In genomic region chr16:8958344-8958808, GRCh38 we compare ENCODE assay signal across 8 cellular contexts. TPM values are rescaled to one million over a fixed set of nuclear protein-coding genes. Genes with fewer than 3 reads are reported as not detected.
DNase-seq lines count a peak whose midpoint lies in the region; ATAC-seq and TF ChIP-seq lines count a peak whose summit lies in the region.

No MANE protein-coding gene starts in this region.

- in situ Hi-C loops in astrocyte of the spinal cord (cut with HindIII; ENCODE audit: low sequenced_read_pairs): no loop called here

- DNase-seq in EH (ENCODE audit: low read depth) (peak; percentile 90), NB4 (ENCODE audit: low read depth) (peak; percentile 74), astrocyte of the spinal cord (ENCODE audit: low read depth, low spot score) (peak; percentile 42), NCI-H2029 (lab: John Stamatoyannopoulos, UW) (no peak), GF-D8 (lab: John Stamatoyannopoulos, UW) (no peak), NCI-H146 treated with DMSO at 0.1 percent for 48 hours (lab: John Stamatoyannopoulos, UW; ENCODE audit: unreplicated experiment) (no peak)

- peak overlapping the region; percentile 22 for H3K4me3 ChIP-seq in NB4 (ENCODE audit: low read depth, low read length)
- H3K4me3 ChIP-seq in astrocyte of the spinal cord (ENCODE audit: low read depth, low read length): no peak overlapping the region
- H3K4me3 ChIP-seq in mesodermal cell (ENCODE audit: extremely low read depth, insufficient read depth, low read length, poor library complexity, severe bottlenecking): no peak overlapping the region

- TF ChIP-seq POLR2A in NB4 (IDR thresholded peaks at IDR 0.05; ENCODE audit: extremely low read depth, insufficient read length): no peak

- no peak for ATAC-seq in GM21390 (IDR thresholded peaks at IDR 0.05; ENCODE audit: unreplicated experiment)

- WGBS in mesodermal cell (ENCODE audit: insufficient coverage in 2 of 2), 2 experiments: 55 to 63% methylated on average over 9 of the region's 9 CpGs

- H3K4me1 ChIP-seq in mesodermal cell (ENCODE audit: control insufficient read depth, insufficient read depth, low read length, poor library complexity, severe bottlenecking): peaks cover 47% of the 10 kb centered on the region

- TF ChIP-seq CTCF in NB4 (IDR thresholded peaks at IDR 0.05; ENCODE audit: low read depth, low read length) (no peak), astrocyte of the spinal cord (IDR thresholded peaks at IDR 0.05; ENCODE audit: low read depth, low read length) (no peak)

- no peaks in the 10 kb centered on the region for H3K36me3 ChIP-seq in mesodermal cell (ENCODE audit: control insufficient read depth, insufficient read depth, low read length)

- H3K27ac ChIP-seq in mesodermal cell (ENCODE audit: low read depth, low read length, severe bottlenecking): peak overlapping the region; percentile 36

- no peaks in the 10 kb centered on the region for H3K9me3 ChIP-seq in mesodermal cell (ENCODE audit: control insufficient read depth, low read length)

RNA-seq across cellular contexts. Expression of gene USP7, which starts 5.3 kb away (rescaled TPM):
- polyA plus RNA-seq in mesodermal cell (2013, experiment 1 of 2): 84.9 TPM
- 73.0 TPM for polyA plus RNA-seq in mesodermal cell (2013, experiment 2 of 2)

Comparison
In these comparisons a context has a peak if more than half of its experiments do, and no peak if none do; other contexts are left out.
1. DNase-seq: peak in EH (single experiment), NB4 (single experiment) and astrocyte of the spinal cord (single experiment); none in NCI-H2029 (single experiment), GF-D8 (single experiment) and NCI-H146 treated with DMSO at 0.1 percent for 48 hours (single experiment).